In genomic region chr1:206634365-206635079, GRCh38 we compare ENCODE assay signal across 8 cellular contexts. TPM values are rescaled to one million over a fixed set of nuclear protein-coding genes. Genes with fewer than 3 reads are reported as not detected.
DNase-seq lines count a peak whose midpoint lies in the region; ATAC-seq and TF ChIP-seq lines count a peak whose summit lies in the region.

No MANE protein-coding gene starts in this region.

- H3K4me3 Mint-ChIP-seq in natural killer cell treated with Interleukin-12 subunit alpha and Interleukin-12 subunit beta and Interleukin-15 and Interleukin-18, amount 100 ng/mL, for 72 hours: peak overlapping the region; percentile 93
- H3K4me3 Mint-ChIP-seq in stimulated activated naive B cell treated with anti-CD40 and anti-IgM and Interleukin-4, amounts not matched to agents 10 μg/mL and 1 μg/mL and 100 μg/mL, for 72 hours: peak overlapping the region; percentile 87 to 95

- H3K27me3 Mint-ChIP-seq in natural killer cell treated with Interleukin-12 subunit alpha and Interleukin-12 subunit beta and Interleukin-15 and Interleukin-18, amount 100 ng/mL, for 72 hours: peaks cover 15 to 34% of the 10 kb centered on the region in 2 donors
- peaks cover 9 to 14% of the 10 kb centered on the region in 2 donors for H3K27me3 Mint-ChIP-seq in stimulated activated naive B cell treated with anti-CD40 and anti-IgM and Interleukin-4, amounts not matched to agents 10 μg/mL and 1 μg/mL and 100 μg/mL, for 72 hours

- TF ChIP-seq CTCF in fibroblast of pulmonary artery (IDR thresholded peaks at IDR 0.05; ENCODE audit: low read length, missing control alignments): peak; percentile 82

- H3K4me1 Mint-ChIP-seq in natural killer cell treated with Interleukin-12 subunit alpha and Interleukin-12 subunit beta and Interleukin-15 and Interleukin-18, amount 100 ng/mL, for 72 hours (ENCODE audit: low read depth in 2 of 2): peaks cover 12 to 20% of the 10 kb centered on the region in 2 donors
- peaks cover 17 to 33% of the 10 kb centered on the region in 2 donors for H3K4me1 Mint-ChIP-seq in stimulated activated naive B cell treated with anti-CD40 and anti-IgM and Interleukin-4, amounts not matched to agents 10 μg/mL and 1 μg/mL and 100 μg/mL, for 72 hours

- no peaks in the 10 kb centered on the region for H3K9me3 Mint-ChIP-seq in natural killer cell treated with Interleukin-12 subunit alpha and Interleukin-12 subunit beta and Interleukin-15 and Interleukin-18, amount 100 ng/mL, for 72 hours
- H3K9me3 Mint-ChIP-seq in stimulated activated naive B cell treated with anti-CD40 and anti-IgM and Interleukin-4, amounts not matched to agents 10 μg/mL and 1 μg/mL and 100 μg/mL, for 72 hours: no peaks in the 10 kb centered on the region

- H3K27ac Mint-ChIP-seq in natural killer cell treated with Interleukin-12 subunit alpha and Interleukin-12 subunit beta and Interleukin-15 and Interleukin-18, amount 100 ng/mL, for 72 hours: peak overlapping the region; percentile 77 to 92
- peak overlapping the region; percentile 90 for H3K27ac Mint-ChIP-seq in stimulated activated naive B cell treated with anti-CD40 and anti-IgM and Interleukin-4, amounts not matched to agents 10 μg/mL and 1 μg/mL and 100 μg/mL, for 72 hours

- H3K36me3 Mint-ChIP-seq in natural killer cell treated with Interleukin-12 subunit alpha and Interleukin-12 subunit beta and Interleukin-15 and Interleukin-18, amount 100 ng/mL, for 72 hours: no peaks in the 10 kb centered on the region
- no peaks in the 10 kb centered on the region for H3K36me3 Mint-ChIP-seq in stimulated activated naive B cell treated with anti-CD40 and anti-IgM and Interleukin-4, amounts not matched to agents 10 μg/mL and 1 μg/mL and 100 μg/mL, for 72 hours

- DNase-seq in DMS 273 treated with DMSO at 0.1 percent for 48 hours (lab: John Stamatoyannopoulos, UW) (peak; percentile 51), LHCN-M2 (ENCODE audit: low read depth) (peak; percentile 93), RPMI8226 (peak; percentile 84), fibroblast of pulmonary artery (ENCODE audit: low read depth) (peak; percentile 93)
- DNase-seq in activated effector memory CD4-positive, alpha-beta T cell treated with anti-CD3 and anti-CD28 coated beads, Interleukin-2, amount 50 U/mL, for 16 hours: peak; percentile 93
- DNase-seq in natural killer cell treated with Interleukin-12 subunit alpha and Interleukin-12 subunit beta and Interleukin-15 and Interleukin-18, amount 100 ng/mL, for 72 hours (ENCODE audit: low spot score): peak; percentile 85
- DNase-seq in stimulated activated naive B cell treated with anti-CD40 and anti-IgM and Interleukin-4, amounts not matched to agents 10 μg/mL and 1 μg/mL and 100 μg/mL, for 72 hours: peak; percentile 36

- no peak for ATAC-seq in natural killer cell treated with Interleukin-12 subunit alpha and Interleukin-12 subunit beta and Interleukin-15 and Interleukin-18, amount 100 ng/mL, for 72 hours
- no peak for ATAC-seq in stimulated activated naive B cell treated with anti-CD40 and anti-IgM and Interleukin-4, amounts not matched to agents 10 μg/mL and 1 μg/mL and 100 μg/mL, for 72 hours (replicated peaks)
- ATAC-seq in GM21619 (IDR thresholded peaks at IDR 0.05; ENCODE audit: unreplicated experiment): no peak

- H3K4me3 ChIP-seq in fibroblast of pulmonary artery (replicated peaks; ENCODE audit: low read depth, low read length): peak overlapping the region; percentile 86

RNA-seq across cellular contexts. Expression of gene DYRK3, which starts 0.8 kb away (rescaled TPM):
- 30.5 and 31.0 TPM in 2 replicates for total RNA-seq in LHCN-M2 (2014; rRNA removed)
- 9.1 TPM for polyA plus RNA-seq in LHCN-M2 (2012)
- 1 to 10 TPM; 5.6 to 8.8 TPM for total RNA-seq in natural killer cell treated with Interleukin-12 subunit alpha and Interleukin-12 subunit beta and Interleukin-15 and Interleukin-18, amount 100 ng/mL, for 72 hours

RNA-seq across cellular contexts. Expression of gene EIF2D, which starts 22.3 kb away (rescaled TPM):
- 49.3 and 53.5 TPM in 2 replicates for total RNA-seq in LHCN-M2 (2014; rRNA removed)
- polyA plus RNA-seq in LHCN-M2 (2012): 39.7 TPM
- 10 to 100 TPM; 49.1 to 91.5 TPM for total RNA-seq in natural killer cell treated with Interleukin-12 subunit alpha and Interleukin-12 subunit beta and Interleukin-15 and Interleukin-18, amount 100 ng/mL, for 72 hours

RNA-seq across cellular contexts. Expression of gene MAPKAPK2, which starts 50.2 kb away (rescaled TPM):
- 41.7 and 49.4 TPM in 2 replicates for total RNA-seq in LHCN-M2 (2014; rRNA removed)
- polyA plus RNA-seq in LHCN-M2 (2012): 68.7 TPM
- total RNA-seq in natural killer cell treated with Interleukin-12 subunit alpha and Interleukin-12 subunit beta and Interleukin-15 and Interleukin-18, amount 100 ng/mL, for 72 hours: 100 to 1,000 TPM; 104 to 115 TPM

Comparison
In these comparisons a context has a peak if more than half of its experiments do, and no peak if none do; other contexts are left out.
1. DNase-seq: peak in every context shown above with its lines; median percentile 93 in LHCN-M2; 93 in activated effector memory CD4-positive, alpha-beta T cell treated with anti-CD3 and anti-CD28 coated beads, Interleukin-2, amount 50 U/mL, for 16 hours; 93 in fibroblast of pulmonary artery; 85 in natural killer cell treated with Interleukin-12 subunit alpha and Interleukin-12 subunit beta and Interleukin-15 and Interleukin-18, amount 100 ng/mL, for 72 hours; 84 in RPMI8226; 51 in DMS 273 treated with DMSO at 0.1 percent for 48 hours; 36 in stimulated activated naive B cell treated with anti-CD40 and anti-IgM and Interleukin-4, amounts not matched to agents 10 μg/mL and 1 μg/mL and 100 μg/mL, for 72 hours.